13 cellular contexts compared by ENCODE assay signal in genomic region chr9:111966851-111967250, GRCh38.
DNase-seq lines count a peak whose midpoint lies in the region; ATAC-seq, FAIRE-seq and TF ChIP-seq lines count a peak whose summit lies in the region.
"Had no signal": no experiment of that assay in that cellular context is flagged by ENCODE, and none has a peak within 500 bp of the region (broad histone marks: within the 10 kb centered on the region; RNA-seq: fewer than 3 reads in every experiment).

No MANE protein-coding gene starts in this region.

- TF ChIP-seq POLR2A in GM18505 (IDR thresholded peaks at IDR 0.05; ENCODE audit: borderline replicate concordance, extremely low read depth, insufficient read depth, insufficient read length) (no peak), GM12891 (IDR thresholded peaks at IDR 0.05; ENCODE audit: low read depth, low read length) (no peak)

- no peaks in the 10 kb centered on the region for H3K27me3 ChIP-seq in foreskin keratinocyte

- TF ChIP-seq CTCF in foreskin keratinocyte (conservative IDR thresholded peaks at IDR 0.05), result no peak

- H3K27ac ChIP-seq in foreskin keratinocyte, result peak overlapping the region; percentile 93
- H3K27ac ChIP-seq: thoracic aorta had no signal

- DNase-seq in Caki2 (ENCODE audit: low read depth), result peak; percentile 58
- peak; percentile 21 to 45 for DNase-seq in Kasumi-1 (lab: John Stamatoyannopoulos, UW)
- peak; percentile 53 for DNase-seq in RPMI7951 (ENCODE audit: low read depth)
- peak in 1 of 2 donors; percentile 67 for DNase-seq in foreskin keratinocyte
- no peak for DNase-seq in NCI-H1930 (lab: John Stamatoyannopoulos, UW)
- DNase-seq in GM12891 (ENCODE audit: insufficient read length, low spot score), result no peak
- no peak for DNase-seq in stimulated activated CD4-positive, alpha-beta T cell treated with anti-CD3 and anti-CD28 coated beads, Interleukin-4, amount 100 ng/mL, for 1 hour
- DNase-seq: CD8-positive, alpha-beta memory T cell; hippocampal formation; NCI-H2171 treated with DMSO at 0.1 percent for 48 hours had no signal

- no peak for FAIRE-seq in GM12891 (lab: Jason Lieb, UNC)
- FAIRE-seq: TTC549 had no signal

- in situ Hi-C loops in Caki2 (cut with HindIII; ENCODE audit: low pct_unique_long_range_greater_than_20kb, low sequenced_read_pairs), result no loop called here

- ATAC-seq in foreskin keratinocyte (no peak), GM18505 (IDR thresholded peaks at IDR 0.05; ENCODE audit: unreplicated experiment) (no peak)

- H3K4me1 ChIP-seq in foreskin keratinocyte, result peaks cover 28% of the 10 kb centered on the region

TF ChIP-seq in GM12891, 5 proteins besides CTCF, POLR2A, EP300 and RAD21:
- no peak for TF ChIP-seq SPI1 (IDR thresholded peaks at IDR 0.05; ENCODE audit: low read depth, low read length)
- no peak for TF ChIP-seq POLR2AphosphoS5 (IDR thresholded peaks at IDR 0.05; ENCODE audit: low read depth, low read length)
- no peak for TF ChIP-seq TAF1 (IDR thresholded peaks at IDR 0.05; ENCODE audit: low read depth, low read length)
- no peak for TF ChIP-seq POU2F2 (IDR thresholded peaks at IDR 0.05; ENCODE audit: low read depth, low read length)
- TF ChIP-seq PAX5 (IDR thresholded peaks at IDR 0.05; ENCODE audit: insufficient read depth, low read length, severe bottlenecking), result no peak

Comparison
In these comparisons a context has a peak if more than half of its experiments do, and no peak if none do; other contexts are left out.
1. DNase-seq: peak in Caki2 (single experiment), Kasumi-1 (2 of 2) and RPMI7951 (single experiment); none in NCI-H1930 (0 of 2), GM12891 (single experiment) and stimulated activated CD4-positive, alpha-beta T cell treated with anti-CD3 and anti-CD28 coated beads, Interleukin-4, amount 100 ng/mL, for 1 hour (single experiment).